In genomic region chr18:42614619-42615293, GRCh38 we compare ENCODE assay signal across 12 cellular contexts.
DNase-seq lines count a peak whose midpoint lies in the region; ATAC-seq, FAIRE-seq and TF ChIP-seq lines count a peak whose summit lies in the region.
"Had no signal": no experiment of that assay in that cellular context is flagged by ENCODE, and none has a peak within 500 bp of the region (broad histone marks: within the 10 kb centered on the region; RNA-seq: fewer than 3 reads in every experiment).

No MANE protein-coding gene starts in this region.

- H3K36me3 ChIP-seq in A673 (ENCODE audit: insufficient read depth, low read length, poor library complexity, severe bottlenecking) (no peaks in the 10 kb centered on the region), HepG2 (replicated peaks in 1 of 2; ENCODE audit: control insufficient read depth in 1 of 2, insufficient read depth in 2 of 2, low read length in 2 of 2) (no peaks in the 10 kb centered on the region)
- H3K36me3 ChIP-seq in naive thymus-derived CD4-positive, alpha-beta T cell (ENCODE audit: control insufficient read depth in 2 of 3, insufficient read depth in 3 of 3, low read length in 3 of 3) = no peaks in the 10 kb centered on the region

- no peaks in the 10 kb centered on the region for H3K27me3 Mint-ChIP-seq in naive thymus-derived CD4-positive, alpha-beta T cell

- H3K9me3 ChIP-seq in A673 (ENCODE audit: low read depth, low read length, poor library complexity, severe bottlenecking) (no peaks in the 10 kb centered on the region), HepG2 (ENCODE audit: low read length) (no peaks in the 10 kb centered on the region)
- H3K9me3 ChIP-seq in naive thymus-derived CD4-positive, alpha-beta T cell (ENCODE audit: control insufficient read depth in 2 of 3, low read length in 3 of 3) = no peaks in the 10 kb centered on the region

- H3K4me1 Mint-ChIP-seq in naive thymus-derived CD4-positive, alpha-beta T cell = no peaks in the 10 kb centered on the region

- H3K9me3 Mint-ChIP-seq in naive thymus-derived CD4-positive, alpha-beta T cell = peaks cover 0 to 27% (median 2%) of the 10 kb centered on the region in 11 donors

- no peaks in the 10 kb centered on the region for H3K79me2 ChIP-seq in HepG2 (ENCODE audit: insufficient read depth, low read length)

- TF ChIP-seq EP300 in HepG2 (IDR thresholded peaks at IDR 0.05; ENCODE audit: low read depth in 2 of 2, low read length in 2 of 2) (no peak), HepG2 (CRISPR knock-in tag; IDR thresholded peaks at IDR 0.05; ENCODE audit: borderline replicate concordance) (no peak)

- no peak overlapping the region for H3K27ac Mint-ChIP-seq in naive thymus-derived CD4-positive, alpha-beta T cell

- no peak overlapping the region for H3K4me3 ChIP-seq in A673 (ENCODE audit: low read depth, low read length, poor library complexity, severe bottlenecking)
- H3K4me3 ChIP-seq in HepG2 (replicated peaks in 1 of 3; ENCODE audit: insufficient read depth in 1 of 3, low read depth in 2 of 3, low read length in 3 of 3) = no peak overlapping the region
- no peak overlapping the region for H3K4me3 ChIP-seq in naive thymus-derived CD4-positive, alpha-beta T cell (ENCODE audit: low read length)

- no peak for TF ChIP-seq RAD21 in HepG2 (CRISPR knock-in tag; IDR thresholded peaks at IDR 0.05)

- no peak for TF ChIP-seq POLR2A in HepG2 (IDR thresholded peaks at IDR 0.05; ENCODE audit: insufficient read depth in 1 of 2, low read depth in 2 of 2, low read length in 2 of 2)
- TF ChIP-seq POLR2A in erythroblast (IDR thresholded peaks at IDR 0.05; ENCODE audit: low read length) = no peak

- no peaks in the 10 kb centered on the region for H4K20me1 ChIP-seq in HepG2 (ENCODE audit: insufficient read depth, low read length)

- CTCF ChIA-PET in A673 (lab: Charles Lee) (no interaction called here), HepG2 (lab: Yijun Ruan, JAX; ENCODE audit: low intra/inter-chr PET ratio, low total read pairs) (no interaction called here)
- CTCF ChIA-PET in naive thymus-derived CD4-positive, alpha-beta T cell (lab: Charles Lee) = no interaction called here

- H2AFZ ChIP-seq in HepG2 (ENCODE audit: low read length) = no peak overlapping the region

- BruUV-seq in A673 (replicated peaks; lab: Mats Ljungman, UMichigan) (no TSS peak), HepG2 (replicated peaks; lab: Mats Ljungman, UMichigan) (no TSS peak)

- no peak overlapping the region for H3K4me2 ChIP-seq in HepG2 (ENCODE audit: low read depth, low read length)

- no peak overlapping the region for H3K9ac ChIP-seq in HepG2 (ENCODE audit: insufficient read depth, low read depth, low read length)

- no peak overlapping the region for H3K4me3 Mint-ChIP-seq in naive thymus-derived CD4-positive, alpha-beta T cell

- no peak for TF ChIP-seq CTCF in A673 (conservative IDR thresholded peaks at IDR 0.05; ENCODE audit: low read depth, low read length)
- TF ChIP-seq CTCF in HepG2 (CRISPR knock-in tag; IDR thresholded peaks at IDR 0.05) = no peak

- no peak overlapping the region for H3K27ac ChIP-seq in A673 (ENCODE audit: low read depth, low read length, poor library complexity, severe bottlenecking)
- H3K27ac ChIP-seq in cingulate gyrus (ENCODE audit: low read depth, low read length) = peak overlapping the region; percentile 78
- no peak overlapping the region for H3K27ac ChIP-seq in HepG2 (ENCODE audit: extremely low read length, insufficient read depth, low read length)
- no peak overlapping the region for H3K27ac ChIP-seq in naive thymus-derived CD4-positive, alpha-beta T cell (ENCODE audit: low read depth, low read length)

- no peaks in the 10 kb centered on the region for H3K27me3 ChIP-seq in A673 (replicated peaks; ENCODE audit: insufficient read depth, low read depth, low read length, poor library complexity)
- no peaks in the 10 kb centered on the region for H3K27me3 ChIP-seq in HepG2 (ENCODE audit: control insufficient read depth in 1 of 2, insufficient read depth in 2 of 2, low read length in 2 of 2)
- no peaks in the 10 kb centered on the region for H3K27me3 ChIP-seq in naive thymus-derived CD4-positive, alpha-beta T cell (ENCODE audit: control insufficient read depth in 2 of 2, insufficient read depth in 2 of 2, low read length in 2 of 2)

- no peaks in the 10 kb centered on the region for H3K36me3 Mint-ChIP-seq in naive thymus-derived CD4-positive, alpha-beta T cell

- ATAC-seq in HepG2 = no peak
- no peak for ATAC-seq in naive thymus-derived CD4-positive, alpha-beta T cell

- FAIRE-seq in HepG2 (lab: Jason Lieb, UNC) = no peak
- FAIRE-seq: A204.1 had no signal

- in situ Hi-C loops in HepG2 (cut with HindIII; ENCODE audit: extremely low pct_ligation_motif_present, low pct_unique_long_range_greater_than_20kb) = no loop called here

- DNase-seq in A673 (ENCODE audit: low spot score) (peak; percentile 1), NCI-H2171 (lab: John Stamatoyannopoulos, UW) (peak; percentile 60), HepG2 (ENCODE audit: low spot score) (no peak), erythroblast (lab: John Stamatoyannopoulos, UW) (no peak), dermis blood vessel endothelial cell (no peak), GM19238 (ENCODE audit: insufficient read length, low spot score) (no peak)
- no peak for DNase-seq in naive thymus-derived CD4-positive, alpha-beta T cell
- DNase-seq: activated CD8-positive, alpha-beta memory T cell treated with anti-CD3 and anti-CD28 coated beads, Interleukin-2, amount 50 U/mL, for 48 hours; NCI-H226; trophoblast cell had no signal

- intact Hi-C loops in A673 (cut with micrococcal nuclease; ENCODE audit: unreplicated experiment) (no loop called here), HepG2 (cut with micrococcal nuclease; ENCODE audit: unreplicated experiment) (no loop called here)
- intact Hi-C loops in naive thymus-derived CD4-positive, alpha-beta T cell (cut with micrococcal nuclease) = no loop called here

- WGBS in HepG2 (ENCODE audit: low lambda C conversion rate) = 0% methylated on average over 2 of the region's 2 CpGs

- POLR2A ChIA-PET in A673 (lab: Charles Lee; ENCODE audit: low non-redundant PET) (no interaction called here), HepG2 (lab: Yijun Ruan, JAX) (no interaction called here)
- POLR2A ChIA-PET in naive thymus-derived CD4-positive, alpha-beta T cell (lab: Charles Lee) = no interaction called here

- H3K4me1 ChIP-seq in A673 (ENCODE audit: insufficient read depth, low read length, poor library complexity, severe bottlenecking) = no peaks in the 10 kb centered on the region
- no peaks in the 10 kb centered on the region for H3K4me1 ChIP-seq in HepG2 (ENCODE audit: insufficient read depth, low read length)
- H3K4me1 ChIP-seq in naive thymus-derived CD4-positive, alpha-beta T cell (ENCODE audit: control insufficient read depth in 2 of 2, insufficient read depth in 2 of 2, low read length in 2 of 2) = no peaks in the 10 kb centered on the region

TF ChIP-seq in HepG2, 621 proteins besides CTCF, POLR2A, EP300 and RAD21:
- TF ChIP-seq FOXC1 (CRISPR knock-in tag; IDR thresholded peaks at IDR 0.05; ENCODE audit: borderline replicate concordance) (no peak), HNRNPH1 (optimal IDR thresholded peaks at IDR 0.05; ENCODE audit: low read depth, low read length) (no peak), ZNF761 (CRISPR knock-in tag; conservative IDR thresholded peaks at IDR 0.05) (no peak), ATF7 (IDR thresholded peaks at IDR 0.05) (0 out of 2 replicates have a peak, but pooled peaks have one; percentile 8), ATF7 (CRISPR knock-in tag; IDR thresholded peaks at IDR 0.05) (no peak), NCOA1 (CRISPR knock-in tag; IDR thresholded peaks at IDR 0.05) (no peak), MED13 (CRISPR knock-in tag; IDR thresholded peaks at IDR 0.05) (no peak)

Comparison
In these comparisons a context has a peak if more than half of its experiments do, and no peak if none do; other contexts are left out.
1. DNase-seq: peak in A673 (single experiment) and NCI-H2171 (single experiment); none in HepG2 (single experiment), erythroblast (0 of 2), dermis blood vessel endothelial cell (single experiment), naive thymus-derived CD4-positive, alpha-beta T cell (0 of 9) and GM19238 (single experiment).